ENCODE assay signal across 12 cellular contexts in genomic region chr7:2032030-2032875, GRCh38.
A peak's percentile ranks its signal among the peaks of the same experiment; 100 is the strongest.
DNase-seq lines count a peak whose midpoint lies in the region; ATAC-seq, FAIRE-seq and TF ChIP-seq lines count a peak whose summit lies in the region.
"Had no signal": no experiment of that assay in that cellular context is flagged by ENCODE, and none has a peak within 500 bp of the region (broad histone marks: within the 10 kb centered on the region; RNA-seq: fewer than 3 reads in every experiment).

No MANE protein-coding gene starts in this region.

- H3K4me3 ChIP-seq in astrocyte (ENCODE audit: insufficient read depth, low read depth, low read length) (no peak overlapping the region), stomach (no peak overlapping the region)

- TF ChIP-seq CTCF in astrocyte (IDR thresholded peaks at IDR 0.05; ENCODE audit: insufficient read depth, low read depth, low read length) (no peak), stomach (IDR thresholded peaks at IDR 0.05) (no peak)

- POLR2A ChIA-PET in activated CD4-positive, alpha-beta T cell treated with anti-CD3 and anti-CD28 coated beads for 36 hours (lab: Charles Lee), result interaction anchor here (0.6 kb wide), 1 partner anchor 9 kb away, joined by 3 read pairs; no protein-coding TSS in a partner anchor

- no peaks in the 10 kb centered on the region for H3K27me3 ChIP-seq in astrocyte (ENCODE audit: insufficient read depth, low read length)
- H3K27me3 ChIP-seq in stomach, result no peaks in the 10 kb centered on the region

- no peaks in the 10 kb centered on the region for H3K79me2 ChIP-seq in astrocyte (ENCODE audit: insufficient read depth, low read length)

- H3K27ac ChIP-seq in astrocyte (ENCODE audit: low read depth, low read length) (no peak overlapping the region), stomach (no peak overlapping the region)

- ATAC-seq in activated CD4-positive, alpha-beta T cell treated with anti-CD3 and anti-CD28 coated beads for 36 hours, result peak; percentile 44

- H3K4me3 Mint-ChIP-seq in activated CD4-positive, alpha-beta T cell treated with anti-CD3 and anti-CD28 coated beads for 36 hours, result no peak overlapping the region
- H3K4me3 Mint-ChIP-seq in astrocyte (ENCODE audit: unreplicated experiment) (no peak overlapping the region), immature natural killer cell (peak overlapping the region; percentile 71 to 88 (median 76))

- H3K36me3 ChIP-seq in astrocyte (ENCODE audit: insufficient read depth, low read length), result no peaks in the 10 kb centered on the region
- peaks cover 0 to 4% (median 0%) of the 10 kb centered on the region in 4 donors for H3K36me3 ChIP-seq in stomach

- H4K20me1 ChIP-seq in astrocyte (ENCODE audit: insufficient read depth, low read length), result peaks cover 25% of the 10 kb centered on the region

- no peak for DNase-seq in activated CD4-positive, alpha-beta T cell treated with anti-CD3 and anti-CD28 coated beads for 36 hours
- no peak for DNase-seq in activated CD4-positive, alpha-beta T cell treated with anti-CD3 and anti-CD28 coated beads for 4 hours
- peak; percentile 25 for DNase-seq in astrocyte (ENCODE audit: low read depth)
- no peak for DNase-seq in immature natural killer cell
- peak; percentile 59 for DNase-seq in stomach
- DNase-seq in NCI-H1694 (lab: John Stamatoyannopoulos, UW), result no peak
- DNase-seq in NCI-H748 treated with DMSO at 0.1 percent for 48 hours (lab: John Stamatoyannopoulos, UW), result no peak
- no peak for DNase-seq in RCC 7860 (ENCODE audit: low spot score)
- DNase-seq: NCI-H1417 treated with DMSO at 0.1 percent for 48 hours; RPMI8226; stimulated activated CD4-positive, alpha-beta T cell treated with anti-CD3 and anti-CD28 coated beads, Interleukin-2, amount 100 ng/mL, for 24 hours had no signal

- H3K36me3 Mint-ChIP-seq in activated CD4-positive, alpha-beta T cell treated with anti-CD3 and anti-CD28 coated beads for 36 hours (ENCODE audit: low read depth), result peaks cover 24% of the 10 kb centered on the region
- H3K36me3 Mint-ChIP-seq in astrocyte (ENCODE audit: low read depth, unreplicated experiment) (peaks cover 14% of the 10 kb centered on the region), immature natural killer cell (peaks cover 15 to 17% (median 16%) of the 10 kb centered on the region in 3 donors)

- H3K9me3 ChIP-seq in astrocyte (ENCODE audit: insufficient read depth, low read depth, low read length) (peaks cover 5% of the 10 kb centered on the region), stomach (peaks cover 0 to 15% (median 9%) of the 10 kb centered on the region in 4 donors)

- no peak for TF ChIP-seq POLR2A in stomach (IDR thresholded peaks at IDR 0.05)

- peaks cover 12% of the 10 kb centered on the region for H3K9me3 Mint-ChIP-seq in activated CD4-positive, alpha-beta T cell treated with anti-CD3 and anti-CD28 coated beads for 36 hours (ENCODE audit: low read depth)
- H3K9me3 Mint-ChIP-seq in astrocyte (ENCODE audit: unreplicated experiment), result peaks cover 17% of the 10 kb centered on the region
- H3K9me3 Mint-ChIP-seq in immature natural killer cell, result peaks cover 1 to 23% (median 16%) of the 10 kb centered on the region in 6 donors

- H3K27me3 Mint-ChIP-seq in activated CD4-positive, alpha-beta T cell treated with anti-CD3 and anti-CD28 coated beads for 36 hours, result no peaks in the 10 kb centered on the region
- H3K27me3 Mint-ChIP-seq in astrocyte (ENCODE audit: low read depth, unreplicated experiment) (no peaks in the 10 kb centered on the region), immature natural killer cell (ENCODE audit: low read depth in 3 of 3) (peaks cover 12 to 25% (median 17%) of the 10 kb centered on the region in 3 donors)

- no peak overlapping the region for H2AFZ ChIP-seq in astrocyte (ENCODE audit: low read depth, low read length)

- 74 to 82% (median 75%) methylated on average over 12 to 26 of the region's 26 CpGs for WGBS in stomach, 5 donors

- no peak overlapping the region for H3K9ac ChIP-seq in astrocyte (ENCODE audit: low read length)

- no peak overlapping the region for H3K4me2 ChIP-seq in astrocyte (ENCODE audit: low read length)

- H3K4me1 ChIP-seq in astrocyte (ENCODE audit: insufficient read depth, low read length) (peaks cover under 1% of the 10 kb centered on the region), stomach (peaks cover 5 to 20% (median 12%) of the 10 kb centered on the region in 4 donors)

- FAIRE-seq in astrocyte (lab: Jason Lieb, UNC) (no peak), RCC 7860 (lab: Jason Lieb, UNC) (no peak)

- H3K27ac Mint-ChIP-seq in activated CD4-positive, alpha-beta T cell treated with anti-CD3 and anti-CD28 coated beads for 36 hours, result no peak overlapping the region
- peak overlapping the region; percentile 47 for H3K27ac Mint-ChIP-seq in astrocyte (ENCODE audit: unreplicated experiment)
- H3K27ac Mint-ChIP-seq in immature natural killer cell, result peak overlapping the region in 5 of 6 donors; percentile 32 to 89 (median 86)
- H3K27ac Mint-ChIP-seq: activated naive CD4-positive, alpha-beta T cell treated with anti-CD3 and anti-CD28 coated beads, Interleukin-2, amount 50 U/mL, for 72 hours had no signal

- CTCF ChIA-PET in activated CD4-positive, alpha-beta T cell treated with anti-CD3 and anti-CD28 coated beads for 36 hours (lab: Charles Lee), result interaction anchor here (0.5 kb wide), 1 partner anchor 858 kb away, joined by 3 read pairs; no protein-coding TSS in a partner anchor

- intact Hi-C loops in activated CD4-positive, alpha-beta T cell treated with anti-CD3 and anti-CD28 coated beads for 36 hours (cut with DNase I, micrococcal nuclease), result no loop called here
- intact Hi-C loops in stomach (cut with DNase I; ENCODE audit: low total_unique reads), result no loop called here

- H3K4me1 Mint-ChIP-seq in activated CD4-positive, alpha-beta T cell treated with anti-CD3 and anti-CD28 coated beads for 36 hours, result peaks cover 28% of the 10 kb centered on the region
- H3K4me1 Mint-ChIP-seq in astrocyte (ENCODE audit: low read depth, unreplicated experiment), result peaks cover 13% of the 10 kb centered on the region
- peaks cover 47 to 51% of the 10 kb centered on the region in 2 donors for H3K4me1 Mint-ChIP-seq in immature natural killer cell

- TF ChIP-seq EP300 in stomach (IDR thresholded peaks at IDR 0.05), result no peak

Comparison
In these comparisons a context has a peak if more than half of its experiments do, and no peak if none do; other contexts are left out.
1. DNase-seq: peak in astrocyte (single experiment) and stomach (single experiment); none in activated CD4-positive, alpha-beta T cell treated with anti-CD3 and anti-CD28 coated beads for 36 hours (single experiment), activated CD4-positive, alpha-beta T cell treated with anti-CD3 and anti-CD28 coated beads for 4 hours (0 of 2), immature natural killer cell (0 of 3), NCI-H1694 (single experiment), NCI-H748 treated with DMSO at 0.1 percent for 48 hours (single experiment) and RCC 7860 (single experiment).
2. H3K4me3 Mint-ChIP-seq: peak in immature natural killer cell (5 of 5); none in activated CD4-positive, alpha-beta T cell treated with anti-CD3 and anti-CD28 coated beads for 36 hours (single experiment) and astrocyte (single experiment).